Comparison of ENCODE assay signal across 36 cellular contexts in the genomic region with DNA sequence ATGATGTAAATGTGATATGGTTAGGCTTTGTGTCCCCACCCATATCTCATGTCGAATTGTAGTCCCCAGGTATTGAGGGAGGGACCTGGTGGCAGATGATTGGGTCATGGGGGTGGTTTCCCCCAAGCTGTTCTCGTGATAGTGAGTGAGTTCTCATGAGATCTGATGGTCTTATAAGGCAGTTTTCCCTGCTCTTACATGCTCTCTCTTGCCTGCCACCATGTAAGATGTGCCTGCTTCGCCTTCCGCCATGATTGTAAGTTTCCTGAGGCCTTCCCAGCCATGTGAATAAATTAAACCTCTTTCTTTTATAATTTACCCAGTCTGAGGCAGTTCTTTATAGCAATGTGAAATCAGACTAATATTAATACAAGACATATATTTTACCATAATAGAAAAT. TPM values are rescaled to one million over a fixed set of nuclear protein-coding genes. Genes with fewer than 3 reads are reported as not detected.
DNase-seq lines count a peak whose midpoint lies in the region; ATAC-seq, FAIRE-seq and TF ChIP-seq lines count a peak whose summit lies in the region.
"Had no signal": no experiment of that assay in that cellular context is flagged by ENCODE, and none has a peak within 500 bp of the region (broad histone marks: within the 10 kb centered on the region; RNA-seq: fewer than 3 reads in every experiment).

No MANE protein-coding gene starts in this region.

- H3K4me3 ChIP-seq in HEK293 (ENCODE audit: low read depth, low read length) (no peak overlapping the region), K562 (no peak overlapping the region), sigmoid colon (no peak overlapping the region)
- H3K4me3 ChIP-seq: A549; BLaER1; BLaER1 treated with 17β-estradiol and CSF1 and Interleukin-3, amounts not matched to agents 10 nM and 100 nM had no signal

- no peaks in the 10 kb centered on the region for H4K20me1 ChIP-seq in K562 (replicated peaks; ENCODE audit: control insufficient read depth, insufficient read depth, low read length)
- H4K20me1 ChIP-seq: BLaER1; BLaER1 treated with 17β-estradiol and CSF1 and Interleukin-3, amounts not matched to agents 10 nM and 100 nM had no signal

- intact Hi-C loops in K562 (cut with micrococcal nuclease) = no loop called here
- intact Hi-C loops in sigmoid colon (cut with DNase I) = no loop called here

- no peak for ATAC-seq in K562
- ATAC-seq in HG02885 (IDR thresholded peaks at IDR 0.05; ENCODE audit: poor library complexity, unreplicated experiment) = no peak
- ATAC-seq: A549; CD8-positive, alpha-beta T cell had no signal

- H3K36me3 ChIP-seq in HEK293 (ENCODE audit: control insufficient read depth in 2 of 2, insufficient read depth in 1 of 2, low read length in 2 of 2) (no peaks in the 10 kb centered on the region), K562 (ENCODE audit: control insufficient read depth, insufficient read depth, low read length) (no peaks in the 10 kb centered on the region), sigmoid colon (no peaks in the 10 kb centered on the region)
- H3K36me3 ChIP-seq: BE2C; BLaER1; BLaER1 treated with 17β-estradiol and CSF1 and Interleukin-3, amounts not matched to agents 10 nM and 100 nM had no signal

- no peak for FAIRE-seq in K562 (lab: Jason Lieb, UNC)
- FAIRE-seq: A204.1, A549, D721Med had no signal

- TF ChIP-seq POLR2A in K562 (conservative IDR thresholded peaks at IDR 0.05) = no peak
- no peak for TF ChIP-seq POLR2A in sigmoid colon (IDR thresholded peaks at IDR 0.05)

- no peak for TF ChIP-seq RAD21 in K562 (CRISPR knock-in tag; conservative IDR thresholded peaks at IDR 0.05 in 1 of 2, IDR thresholded peaks at IDR 0.05 in 1 of 2)

- DNase-seq in K562 (ENCODE audit: extremely low read depth in 1 of 4, low spot score in 3 of 4) = no peak
- peak; percentile 3 for DNase-seq in mesenteric fat pad (ENCODE audit: low spot score)
- DNase-seq in sigmoid colon = no peak
- DNase-seq in SW 1271 (lab: John Stamatoyannopoulos, UW) = no peak
- DNase-seq: 8988T; ACHN; AML-193; BE2C; C1 segment of cervical spinal cord; Caco-2; Calu3; CD4-positive, alpha-beta memory T cell; CD4-positive, alpha-beta T cell; CD4-positive, CD25-positive, alpha-beta regulatory T cell; CD8-positive, alpha-beta memory T cell; CD8-positive, alpha-beta T cell; COR-L47; DMS 273 treated with DMSO at 0.1 percent for 48 hours; DMS153; DMS53; DMS79; DMS79 treated with DMSO at 0.1 percent for 48 hours; DND-41; EL had no signal

- H3K27ac ChIP-seq in HEK293 (ENCODE audit: extremely low read depth, low read depth, low read length) (no peak overlapping the region), K562 (ENCODE audit: extremely low read depth, low read depth, low read length) (no peak overlapping the region), sigmoid colon (no peak overlapping the region)
- H3K27ac ChIP-seq: 22Rv1; A549; BLaER1; BLaER1 treated with 17β-estradiol and CSF1 and Interleukin-3, amounts not matched to agents 10 nM and 100 nM; C4-2B had no signal

- TF ChIP-seq CTCF in HEK293 (tag by site-specific recombination; IDR thresholded peaks at IDR 0.05) (no peak), K562 (IDR thresholded peaks at IDR 0.05 in 2 of 3, conservative IDR thresholded peaks at IDR 0.05 in 1 of 3; ENCODE audit: insufficient read depth in 2 of 3, low read depth in 1 of 3, low read length in 3 of 3) (no peak), sigmoid colon (IDR thresholded peaks at IDR 0.05) (no peak)

- POLR2A ChIA-PET in HEK293 (lab: Yijun Ruan, JAX) (no interaction called here), K562 (lab: Yijun Ruan, JAX) (no interaction called here)

- H3K4me1 ChIP-seq in HEK293 (ENCODE audit: control insufficient read depth, insufficient read depth, low read length) (no peaks in the 10 kb centered on the region), K562 (replicated peaks in 1 of 2; ENCODE audit: control insufficient read depth in 2 of 2, insufficient read depth in 2 of 2, low read length in 2 of 2) (peaks cover 2 to 6% of the 10 kb centered on the region in 2 experiments; a peak in 3 of 5 replicates), sigmoid colon (no peaks in the 10 kb centered on the region)
- H3K4me1 ChIP-seq: A549, BE2C, Caco-2 had no signal

- no peak overlapping the region for H3K9ac ChIP-seq in K562 (ENCODE audit: insufficient read depth in 1 of 2, low read depth in 2 of 2, low read length in 2 of 2)
- H3K9ac ChIP-seq: BLaER1; BLaER1 treated with 17β-estradiol and CSF1 and Interleukin-3, amounts not matched to agents 10 nM and 100 nM had no signal

- no peak overlapping the region for H2AFZ ChIP-seq in K562 (ENCODE audit: low read depth, low read length)

- in situ Hi-C loops in K562 (cut with MboI) = no loop called here

- CTCF ChIA-PET in HEK293 (lab: Yijun Ruan, JAX) (no interaction called here), K562 (lab: Yijun Ruan, JAX; ENCODE audit: low intra/inter-chr PET ratio) (no interaction called here)

- H3K79me2 ChIP-seq in K562 (ENCODE audit: control insufficient read depth, insufficient read depth, low read length) = no peaks in the 10 kb centered on the region

- no TSS peak for BruUV-seq in K562 (replicated peaks; lab: Mats Ljungman, UMichigan)

- H3K9me1 ChIP-seq in K562 (ENCODE audit: control insufficient read depth, insufficient read depth, low read length) = no peaks in the 10 kb centered on the region

- H3K9me3 ChIP-seq in HEK293 (ENCODE audit: control insufficient read depth, insufficient read depth, low read depth, low read length) = no peaks in the 10 kb centered on the region
- H3K9me3 ChIP-seq in K562 (replicated peaks; ENCODE audit: control insufficient read depth, insufficient read depth, low read depth, low read length) = peaks cover 7% of the 10 kb centered on the region; the same call in 1 of the 2 replicates
- no peaks in the 10 kb centered on the region for H3K9me3 ChIP-seq in sigmoid colon
- H3K9me3 ChIP-seq: A549, BE2C had no signal

- WGBS in K562 (ENCODE audit: insufficient coverage, low coverage, missing lambda C conversion rate) = 63% methylated on average over 4 of the region's 4 CpGs
- WGBS in sigmoid colon, 2 donors = 93 to 94% methylated on average over 4 of the region's 4 CpGs

- no peak overlapping the region for H3K4me2 ChIP-seq in K562 (ENCODE audit: insufficient read depth, low read length)
- H3K4me2 ChIP-seq: A549; BLaER1; BLaER1 treated with 17β-estradiol and CSF1 and Interleukin-3, amounts not matched to agents 10 nM and 100 nM had no signal

- H3K27me3 ChIP-seq in K562 (ENCODE audit: control insufficient read depth in 2 of 2, insufficient read depth in 2 of 2, low read length in 2 of 2) (no peaks in the 10 kb centered on the region), sigmoid colon (no peaks in the 10 kb centered on the region)
- H3K27me3 ChIP-seq: BE2C; BLaER1; BLaER1 treated with 17β-estradiol and CSF1 and Interleukin-3, amounts not matched to agents 10 nM and 100 nM had no signal

- TF ChIP-seq EP300 in K562 (IDR thresholded peaks at IDR 0.05; ENCODE audit: low read length) (no peak), sigmoid colon (IDR thresholded peaks at IDR 0.05) (no peak)

RNA-seq across cellular contexts. Expression of gene BLOC1S4, which starts 23.9 kb away (rescaled TPM):
- 9.9 and 18.6 TPM in 2 replicates for total RNA-seq in K562 (2011; cell fraction: chromatin; rRNA removed; ENCODE audit: low replicate concordance)
- 25.1 and 30.5 TPM in 2 replicates for total RNA-seq in K562 (2011; cell fraction: nucleolus; rRNA removed)
- total RNA-seq in K562 (2011; cell fraction: nucleoplasm; rRNA removed) = 18.3 and 23.1 TPM in 2 replicates
- total RNA-seq in K562 (2014; rRNA removed) (31.6 and 38.3 TPM in 2 replicates), K562 (2014; rRNA removed; fragmentation: Illumina TruSeq; extraction: Trizol) (10.0 and 11.2 TPM in 2 replicates), K562 (2015; rRNA removed; fragmentation: Illumina TruSeq; extraction: Trizol) (10.5 and 10.8 TPM in 2 replicates), K562 (2021) (29.4 and 31.1 TPM in 2 replicates), mesenteric fat pad (14.2 TPM), sigmoid colon (10 to 100 TPM in 3 of 4 donors, 1 to 10 TPM in 1; 9.1 to 19.7 (median 14.6) TPM)
- polyA plus RNA-seq in K562 (2011; rRNA removed) (21.0 and 25.5 TPM in 2 replicates), K562 (2014; fragmentation: Illumina TruSeq; extraction: Trizol) (10.3 and 15.0 TPM in 2 replicates), K562 (2014; fragmentation: Nextera tagmentation; extraction: Ambion mirVana) (1 to 10 TPM; 3.1 to 3.9 TPM), K562 (2014; rRNA removed) (30.9 and 37.3 TPM in 2 replicates), sigmoid colon (10 to 100 TPM; 12.4 to 14.1 (median 13.2) TPM)
- polyA plus RNA-seq in K562 (2011; cell fraction: cytosol; rRNA removed) = 27.6 and 61.0 TPM in 2 replicates
- polyA plus RNA-seq in K562 (2011; cell fraction: nucleus; rRNA removed) = 14.4 and 23.7 TPM in 2 replicates
- polyA plus RNA-seq in K562 (2012) = 20.7 and 24.2 TPM in 2 replicates
- 5.4 and 8.9 TPM in 2 replicates for polyA minus RNA-seq in K562 (2011; rRNA and poly(A)+ RNA removed)
- 9.5 and 11.1 TPM in 2 replicates for polyA minus RNA-seq in K562 (2011; cell fraction: cytosol; rRNA and poly(A)+ RNA removed)
- polyA minus RNA-seq in K562 (2011; cell fraction: nucleus; rRNA and poly(A)+ RNA removed) = 10.4 and 14.2 TPM in 2 replicates

RNA-seq across cellular contexts. Expression of gene MRFAP1L1, which starts 30.3 kb away (rescaled TPM):
- total RNA-seq in K562 (2011; cell fraction: chromatin; rRNA removed; ENCODE audit: low replicate concordance) = 23.4 and 45.9 TPM in 2 replicates
- 16.5 and 18.4 TPM in 2 replicates for total RNA-seq in K562 (2011; cell fraction: nucleolus; rRNA removed)
- total RNA-seq in K562 (2011; cell fraction: nucleoplasm; rRNA removed) = 26.7 and 33.1 TPM in 2 replicates
- total RNA-seq in K562 (2014; rRNA removed) = 74.2 and 78.8 TPM in 2 replicates
- 85.7 and 86.2 TPM in 2 replicates for total RNA-seq in K562 (2014; rRNA removed; fragmentation: Illumina TruSeq; extraction: Trizol)
- 83.3 and 90.6 TPM in 2 replicates for total RNA-seq in K562 (2015; rRNA removed; fragmentation: Illumina TruSeq; extraction: Trizol)
- 51.3 and 53.6 TPM in 2 replicates for total RNA-seq in K562 (2021)
- 59.5 and 83.8 TPM in 2 replicates for polyA plus RNA-seq in K562 (2011; rRNA removed)
- 19.4 and 37.0 TPM in 2 replicates for polyA plus RNA-seq in K562 (2011; cell fraction: cytosol; rRNA removed)
- polyA plus RNA-seq in K562 (2011; cell fraction: nucleus; rRNA removed) = 37.8 and 48.5 TPM in 2 replicates
- 49.1 and 74.0 TPM in 2 replicates for polyA plus RNA-seq in K562 (2012)
- polyA plus RNA-seq in K562 (2014; fragmentation: Illumina TruSeq; extraction: Trizol) = 74.8 and 87.6 TPM in 2 replicates
- polyA plus RNA-seq in K562 (2014; fragmentation: Nextera tagmentation; extraction: Ambion mirVana) = 10 to 100 TPM; 37.6 to 48.1 TPM
- polyA plus RNA-seq in K562 (2014; rRNA removed) = 104 and 111 TPM in 2 replicates
- polyA minus RNA-seq in K562 (2011; rRNA and poly(A)+ RNA removed) = 46.9 and 49.6 TPM in 2 replicates
- polyA minus RNA-seq in K562 (2011; cell fraction: cytosol; rRNA and poly(A)+ RNA removed) = 10.4 and 17.8 TPM in 2 replicates
- 13.7 and 31.7 TPM in 2 replicates for polyA minus RNA-seq in K562 (2011; cell fraction: nucleus; rRNA and poly(A)+ RNA removed)
- 34.5 TPM for total RNA-seq in mesenteric fat pad
- 10 to 100 TPM; 53.5 to 82.8 (median 64.8) TPM for total RNA-seq in sigmoid colon
- polyA plus RNA-seq in sigmoid colon = 10 to 100 TPM; 40.7 to 49.0 (median 48.6) TPM

RNA-seq across cellular contexts. Expression of gene KIAA0232, which starts 42.6 kb away (rescaled TPM):
- total RNA-seq in K562 (2011; cell fraction: chromatin; rRNA removed; ENCODE audit: low replicate concordance) = 83.2 and 85.7 TPM in 2 replicates
- total RNA-seq in K562 (2011; cell fraction: nucleolus; rRNA removed) = 15.8 and 19.9 TPM in 2 replicates
- total RNA-seq in K562 (2011; cell fraction: nucleoplasm; rRNA removed) = 25.1 and 27.5 TPM in 2 replicates
- 9.0 and 9.5 TPM in 2 replicates for total RNA-seq in K562 (2014; rRNA removed)
- 16.0 and 18.7 TPM in 2 replicates for total RNA-seq in K562 (2014; rRNA removed; fragmentation: Illumina TruSeq; extraction: Trizol)
- total RNA-seq in K562 (2015; rRNA removed; fragmentation: Illumina TruSeq; extraction: Trizol) = 13.0 and 13.6 TPM in 2 replicates
- total RNA-seq in K562 (2021) = 14.7 TPM in 2 replicates
- polyA plus RNA-seq in K562 (2011; rRNA removed) = 17.4 and 17.9 TPM in 2 replicates
- polyA plus RNA-seq in K562 (2011; cell fraction: cytosol; rRNA removed) = 6.1 and 8.0 TPM in 2 replicates
- 14.6 and 18.0 TPM in 2 replicates for polyA plus RNA-seq in K562 (2011; cell fraction: nucleus; rRNA removed)
- 7.9 and 12.6 TPM in 2 replicates for polyA plus RNA-seq in K562 (2012)
- 11.8 and 13.0 TPM in 2 replicates for polyA plus RNA-seq in K562 (2014; fragmentation: Illumina TruSeq; extraction: Trizol)
- polyA plus RNA-seq in K562 (2014; fragmentation: Nextera tagmentation; extraction: Ambion mirVana) = 1 to 10 TPM; 3.5 to 4.2 TPM
- polyA plus RNA-seq in K562 (2014; rRNA removed) = 10.1 and 11.9 TPM in 2 replicates
- polyA minus RNA-seq in K562 (2011; rRNA and poly(A)+ RNA removed) = 26.5 and 30.1 TPM in 2 replicates
- 7.4 and 10.6 TPM in 2 replicates for polyA minus RNA-seq in K562 (2011; cell fraction: cytosol; rRNA and poly(A)+ RNA removed)
- 15.9 and 24.1 TPM in 2 replicates for polyA minus RNA-seq in K562 (2011; cell fraction: nucleus; rRNA and poly(A)+ RNA removed)
- total RNA-seq in mesenteric fat pad = 33.4 TPM
- 10 to 100 TPM; 23.8 to 67.9 (median 46.2) TPM for total RNA-seq in sigmoid colon
- 10 to 100 TPM in 1 of 3 donors, 1 to 10 TPM in 2; 7.8 to 15.5 (median 9.7) TPM for polyA plus RNA-seq in sigmoid colon

RNA-seq across cellular contexts. Expression of gene S100P, which starts 46.2 kb away (rescaled TPM):
- 1.7 TPM in 1 of 2 replicates, not detected in the other for total RNA-seq in K562 (2011; cell fraction: chromatin; rRNA removed; ENCODE audit: low replicate concordance)
- total RNA-seq in K562 (2011; cell fraction: nucleolus; rRNA removed) = 0.33 and 0.53 TPM in 2 replicates
- total RNA-seq in K562 (2011; cell fraction: nucleoplasm; rRNA removed) = 0.81 TPM in 1 of 2 replicates, not detected in the other
- 5.8 and 7.5 TPM in 2 replicates for total RNA-seq in K562 (2014; rRNA removed)
- total RNA-seq in K562 (2014; rRNA removed; fragmentation: Illumina TruSeq; extraction: Trizol) = 7.4 and 13.7 TPM in 2 replicates
- 7.2 and 7.5 TPM in 2 replicates for total RNA-seq in K562 (2015; rRNA removed; fragmentation: Illumina TruSeq; extraction: Trizol)
- total RNA-seq in K562 (2021) = 13.2 and 16.8 TPM in 2 replicates
- polyA plus RNA-seq in K562 (2011; rRNA removed) = 2.7 and 4.1 TPM in 2 replicates
- 0.55 and 3.2 TPM in 2 replicates for polyA plus RNA-seq in K562 (2011; cell fraction: cytosol; rRNA removed)
- polyA plus RNA-seq in K562 (2011; cell fraction: nucleus; rRNA removed) = 0.30 and 1.6 TPM in 2 replicates
- polyA plus RNA-seq in K562 (2012) = 11.5 and 304 TPM in 2 replicates
- polyA plus RNA-seq in K562 (2014; fragmentation: Illumina TruSeq; extraction: Trizol) = 6.9 and 7.4 TPM in 2 replicates
- 10 to 100 TPM; 21.0 to 23.8 TPM for polyA plus RNA-seq in K562 (2014; fragmentation: Nextera tagmentation; extraction: Ambion mirVana)
- polyA plus RNA-seq in K562 (2014; rRNA removed) = 5.5 and 5.7 TPM in 2 replicates
- 0.15 and 0.25 TPM in 2 replicates for polyA minus RNA-seq in K562 (2011; rRNA and poly(A)+ RNA removed)
- polyA minus RNA-seq in K562 (2011; cell fraction: cytosol; rRNA and poly(A)+ RNA removed) = 4.8 and 23.3 TPM in 2 replicates
- polyA minus RNA-seq in K562 (2011; cell fraction: nucleus; rRNA and poly(A)+ RNA removed) = 4.7 and 6.1 TPM in 2 replicates
- 16.1 TPM for total RNA-seq in mesenteric fat pad
- total RNA-seq in sigmoid colon = under 1 TPM in 1 of 4 donors, not detected in 3; 0.41 TPM
- polyA plus RNA-seq in sigmoid colon = 100 to 1,000 TPM; 110 to 488 (median 396) TPM
- total RNA-seq: A172; B cell; CD4-positive, CD25-positive, alpha-beta regulatory T cell; Daoy had no signal
